Comparison of ENCODE assay signal across 9 cellular contexts in genomic region chr20:4132956-4133355, GRCh38.
"Had no signal": no experiment of that assay in that cellular context is flagged by ENCODE, and none has a peak within 500 bp of the region (broad histone marks: within the 10 kb centered on the region; RNA-seq: fewer than 3 reads in every experiment).

No MANE protein-coding gene starts in this region.

- H3K27ac Mint-ChIP-seq: GM23338, H9, HFFc6 had no signal

- FAIRE-seq: H1, H54, HTR-8/SVneo, K562 had no signal

- H3K4me3 ChIP-seq: GM23338, K562 had no signal

- ATAC-seq: GM23338, K562 had no signal

- H3K4me3 Mint-ChIP-seq: GM23338, H9, HFFc6 had no signal

- DNase-seq: H9, HCEC 1CT, HFFc6, KG1 had no signal

- H3K4me2 ChIP-seq: GM23338 had no signal

- H3K9me3 Mint-ChIP-seq: GM23338, H9, HFFc6 had no signal
